Comparison of ENCODE assay signal across 22 cellular contexts in the genomic region with DNA sequence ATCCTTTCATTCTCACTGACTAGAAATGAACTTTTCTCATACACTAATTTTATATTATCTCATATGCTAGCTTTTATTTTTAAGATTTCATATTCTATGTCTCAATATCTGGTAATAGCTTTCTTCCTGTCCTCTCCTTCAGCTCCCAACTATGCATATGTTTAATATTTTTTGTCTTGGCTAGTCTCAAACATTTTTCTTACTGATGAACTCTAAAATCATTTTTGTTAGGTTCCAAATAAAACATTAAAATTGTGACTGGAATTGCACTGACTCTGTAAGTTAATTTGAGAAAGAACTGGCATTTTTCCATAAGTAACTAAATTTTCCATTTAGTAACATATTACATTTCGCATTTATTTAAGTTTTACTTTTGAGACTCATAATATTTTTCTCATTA.
"Had no signal": no experiment of that assay in that cellular context is flagged by ENCODE, and none has a peak within 500 bp of the region (broad histone marks: within the 10 kb centered on the region; RNA-seq: fewer than 3 reads in every experiment).

No MANE protein-coding gene starts in this region.

- H3K4me1 Mint-ChIP-seq: IgD-negative memory B cell had no signal

- ATAC-seq: K562, SK-N-SH treated with all-trans-retinoic acid at 6 μM for 48 hours had no signal

- H3K27me3 Mint-ChIP-seq: IgD-negative memory B cell had no signal

- H3K9ac ChIP-seq: KMS-11 had no signal

- H3K4me3 ChIP-seq: K562 had no signal

- H3K4me3 Mint-ChIP-seq: IgD-negative memory B cell had no signal

- H3K27ac ChIP-seq: HL-60, KMS-11 had no signal

- H3K27ac Mint-ChIP-seq: IgD-negative memory B cell had no signal

- DNase-seq: Kasumi-1, MM.1S, NCI-H1092 treated with DMSO at 0.1 percent for 48 hours, NCI-H1436, NCI-H187, NCI-H2029, NCI-H2081 treated with DMSO at 0.1 percent for 48 hours, NCI-H2171, NCI-H226, NCI-H446, NCI-H510A, NCI-H524 treated with DMSO at 0.1 percent for 48 hours, NCI-H69, NCI-H774, Right ventricle myocardium superior, RPMI8226, SIG-M5 had no signal
